ENCODE assay signal across 8 cellular contexts in genomic region chr7:129952164-129952652, GRCh38. TPM values are rescaled to one million over a fixed set of nuclear protein-coding genes. Genes with fewer than 3 reads are reported as not detected.
DNase-seq lines count a peak whose midpoint lies in the region; ATAC-seq, FAIRE-seq and TF ChIP-seq lines count a peak whose summit lies in the region.

No MANE protein-coding gene starts in this region.

- H3K27me3 ChIP-seq in Panc1 (ENCODE audit: control insufficient read depth, insufficient read depth, low read length) = no peaks in the 10 kb centered on the region
- no peaks in the 10 kb centered on the region for H3K27me3 ChIP-seq in astrocyte (ENCODE audit: insufficient read depth, low read length)
- no peaks in the 10 kb centered on the region for H3K27me3 ChIP-seq in gastrocnemius medialis

- TF ChIP-seq CTCF in 22Rv1 (IDR thresholded peaks at IDR 0.05) (peak; percentile 13; the same call in 1 of the 2 replicates), Panc1 (IDR thresholded peaks at IDR 0.05) (no peak), astrocyte (IDR thresholded peaks at IDR 0.05; ENCODE audit: insufficient read depth, low read depth, low read length) (no peak), gastrocnemius medialis (IDR thresholded peaks at IDR 0.05 in 4 of 5, conservative IDR thresholded peaks at IDR 0.05 in 1 of 5) (no peak)

- H3K9me3 Mint-ChIP-seq in astrocyte (ENCODE audit: unreplicated experiment) = no peaks in the 10 kb centered on the region

- no peaks in the 10 kb centered on the region for H3K27me3 Mint-ChIP-seq in astrocyte (ENCODE audit: low read depth, unreplicated experiment)

- in situ Hi-C loops in Panc1 (cut with HindIII; ENCODE audit: low pct_unique_long_range_greater_than_20kb, low sequenced_read_pairs) = no loop called here
- in situ Hi-C loops in gastrocnemius medialis (cut with MboI; ENCODE audit: low sequenced_read_pairs in 4 of 4) = no loop called here

- H3K4me3 Mint-ChIP-seq in astrocyte (ENCODE audit: unreplicated experiment) = no peak overlapping the region

- peak overlapping the region; percentile 99 for H3K9ac ChIP-seq in astrocyte (ENCODE audit: low read length)

- CTCF ChIA-PET in Panc1 (lab: Charles Lee) = no interaction called here

- H3K27ac Mint-ChIP-seq in astrocyte (ENCODE audit: unreplicated experiment) = no peak overlapping the region

- POLR2A ChIA-PET in Panc1 (lab: Charles Lee) = interaction anchor here (0.5 to 0.6 kb wide), 3 partner anchors 51 to 209 kb away, joined by 3 to 5 read pairs (median 5); no protein-coding TSS in a partner anchor

- peaks cover 2% of the 10 kb centered on the region for H3K36me3 Mint-ChIP-seq in astrocyte (ENCODE audit: low read depth, unreplicated experiment)

- H3K79me2 ChIP-seq in astrocyte (ENCODE audit: insufficient read depth, low read length) = peaks cover 56% of the 10 kb centered on the region

- FAIRE-seq in GM12892 (lab: Jason Lieb, UNC) = peak; percentile 48
- FAIRE-seq in astrocyte (lab: Jason Lieb, UNC) = no peak

- H2AFZ ChIP-seq in astrocyte (ENCODE audit: low read depth, low read length) = no peak overlapping the region

- ATAC-seq in HG02938 (IDR thresholded peaks at IDR 0.05; ENCODE audit: unreplicated experiment) (peak; percentile 12), Panc1 (peak; percentile 51), gastrocnemius medialis (peak; percentile 47 to 51)

- BruUV-seq in Panc1 (replicated peaks; lab: Mats Ljungman, UMichigan) = no TSS peak

- H3K4me3 ChIP-seq in Panc1 (ENCODE audit: low read depth in 2 of 2, low read length in 2 of 2) (peak overlapping the region; percentile 81 to 85), astrocyte (ENCODE audit: insufficient read depth, low read depth, low read length) (peak overlapping the region; percentile 95), gastrocnemius medialis (peak overlapping the region; percentile 81 to 97 (median 86))

- H3K4me2 ChIP-seq in astrocyte (ENCODE audit: low read length) = peak overlapping the region; percentile 96

- intact Hi-C loops in Panc1 (cut with micrococcal nuclease; ENCODE audit: unreplicated experiment) (no loop called here), gastrocnemius medialis (cut with DNase I; ENCODE audit: low total_unique reads) (loop anchor here (2.0 to 5.0 kb wide), 2 partner anchors 121 to 210 kb away; no protein-coding TSS in a partner anchor)

- DNase-seq in GM12892 (ENCODE audit: insufficient read length) = peak; percentile 46
- no peak for DNase-seq in Panc1 (ENCODE audit: low read depth, low spot score)
- no peak for DNase-seq in astrocyte (ENCODE audit: low read depth)
- DNase-seq in hypothalamus (lab: John Stamatoyannopoulos, UW) = peak in 44 of 51 donors; percentile 15 to 81 (median 54)
- DNase-seq in gastrocnemius medialis = peak; percentile 55 to 56
- no peak for DNase-seq in NCI-H1694 treated with DMSO at 0.1 percent for 48 hours (lab: John Stamatoyannopoulos, UW)

- H3K4me1 ChIP-seq in Panc1 (ENCODE audit: control insufficient read depth, insufficient read depth, low read length) (peaks cover 24% of the 10 kb centered on the region), astrocyte (ENCODE audit: insufficient read depth, low read length) (peaks cover 29% of the 10 kb centered on the region), gastrocnemius medialis (peaks cover 23 to 30% of the 10 kb centered on the region in 2 donors)

- H3K9me3 ChIP-seq in Panc1 (ENCODE audit: control insufficient read depth, insufficient read depth, low read depth, low read length) (no peaks in the 10 kb centered on the region), astrocyte (ENCODE audit: insufficient read depth, low read depth, low read length) (no peaks in the 10 kb centered on the region), gastrocnemius medialis (no peaks in the 10 kb centered on the region)

- peak overlapping the region; percentile 93 for H3K27ac ChIP-seq in 22Rv1
- peak overlapping the region; percentile 94 for H3K27ac ChIP-seq in Panc1 (ENCODE audit: low read length)
- H3K27ac ChIP-seq in astrocyte (ENCODE audit: low read depth, low read length) = peak overlapping the region; percentile 92
- H3K27ac ChIP-seq in gastrocnemius medialis = peak overlapping the region; percentile 92 to 99 (median 99)

- H3K4me1 Mint-ChIP-seq in astrocyte (ENCODE audit: low read depth, unreplicated experiment) = peaks cover 9% of the 10 kb centered on the region

- 0 out of 2 replicates have a peak, but pooled peaks have one; percentile 49 for TF ChIP-seq POLR2A in GM12892 (IDR thresholded peaks at IDR 0.05; ENCODE audit: low read depth, low read length)
- no peak for TF ChIP-seq POLR2A in gastrocnemius medialis (IDR thresholded peaks at IDR 0.05)

- H3K36me3 ChIP-seq in Panc1 (ENCODE audit: control insufficient read depth, insufficient read depth, low read length) = peaks cover 8% of the 10 kb centered on the region; the same call in 1 of the 2 replicates
- no peaks in the 10 kb centered on the region for H3K36me3 ChIP-seq in astrocyte (ENCODE audit: insufficient read depth, low read length)
- no peaks in the 10 kb centered on the region for H3K36me3 ChIP-seq in gastrocnemius medialis

- peaks cover 40% of the 10 kb centered on the region for H4K20me1 ChIP-seq in astrocyte (ENCODE audit: insufficient read depth, low read length)

RNA-seq across cellular contexts. Expression of gene UBE2H, which starts 0.6 kb away (rescaled TPM):
- polyA plus RNA-seq in GM12892 (2012; ENCODE audit: missing spikeins) = 29.5 TPM
- total RNA-seq in Panc1 (2021; ENCODE audit: unreplicated experiment) (58.0 TPM), astrocyte (171 and 194 TPM in 2 replicates), gastrocnemius medialis (100 to 1,000 TPM in 2 of 4 donors, 10 to 100 TPM in 2; 82.7 to 162 (median 103) TPM)
- polyA plus RNA-seq in Panc1 (2012; ENCODE audit: insufficient read length) = 65.7 TPM

Comparison
In these comparisons a context has a peak if more than half of its experiments do, and no peak if none do; other contexts are left out.
1. DNase-seq: peak in GM12892 (single experiment), hypothalamus (44 of 51) and gastrocnemius medialis (2 of 2); none in Panc1 (single experiment), astrocyte (single experiment) and NCI-H1694 treated with DMSO at 0.1 percent for 48 hours (single experiment).
2. Peak in every context shown above with its lines, with median percentiles within 50 percentile points of each other: H3K27ac ChIP-seq, ATAC-seq and H3K4me3 ChIP-seq.